Comparison of ENCODE assay signal across 1 cellular context in genomic region chr4:2261110-2261852, GRCh38.
A peak's percentile ranks its signal among the peaks of the same experiment; 100 is the strongest.
TF ChIP-seq lines count a peak whose summit lies in the region.

No MANE protein-coding gene starts in this region.

TF ChIP-seq in H1, 55 proteins besides CTCF, POLR2A, EP300 and RAD21:
- TF ChIP-seq PHF8 (conservative IDR thresholded peaks at IDR 0.05; ENCODE audit: low read depth, low read length) (0 out of 2 replicates have a peak, but pooled peaks have one; percentile 41), SIN3A (conservative IDR thresholded peaks at IDR 0.05 in 1 of 2, IDR thresholded peaks at IDR 0.05 in 1 of 2; ENCODE audit: low read depth in 1 of 2, low read length in 2 of 2) (peak in 1 of 2 experiments; percentile 30; a peak in 1 of 4 replicates), TEAD4 (IDR thresholded peaks at IDR 0.05; ENCODE audit: low read depth, low read length) (no peak), CHD7 (IDR thresholded peaks at IDR 0.05; ENCODE audit: insufficient replicate concordance, low read length) (no peak), MAX (IDR thresholded peaks at IDR 0.05) (peak; percentile 64), KDM4A (IDR thresholded peaks at IDR 0.05; ENCODE audit: low read depth, low read length, severe bottlenecking) (no peak), YY1 (IDR thresholded peaks at IDR 0.05; ENCODE audit: low read depth, low read length) (peak; percentile 79)
TF ChIP-seq in H1: peak in this region for 4.
